16 cellular contexts compared by ENCODE assay signal in the genomic region with DNA sequence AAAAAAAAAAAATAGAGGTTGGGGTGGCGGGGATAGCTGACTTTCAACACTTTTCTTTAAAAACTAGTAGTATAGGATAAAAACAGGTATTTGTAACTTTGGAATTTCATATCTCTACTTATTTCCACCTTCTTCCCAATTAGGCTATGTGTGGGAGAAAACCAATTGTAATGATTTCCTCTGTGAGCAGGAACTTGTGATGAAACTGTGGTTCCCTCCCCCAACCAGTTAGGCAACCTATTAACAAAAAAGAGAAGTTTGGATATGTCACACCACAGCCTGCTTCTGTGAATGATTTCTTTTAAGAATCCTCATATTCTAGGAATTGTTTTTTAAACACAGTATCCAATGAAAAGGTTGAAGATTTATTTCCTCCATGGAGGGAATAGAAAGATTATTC. TPM values are rescaled to one million over a fixed set of nuclear protein-coding genes. Genes with fewer than 3 reads are reported as not detected.
DNase-seq lines count a peak whose midpoint lies in the region; ATAC-seq and TF ChIP-seq lines count a peak whose summit lies in the region.
"Had no signal": no experiment of that assay in that cellular context is flagged by ENCODE, and none has a peak within 500 bp of the region (broad histone marks: within the 10 kb centered on the region; RNA-seq: fewer than 3 reads in every experiment).

No MANE protein-coding gene starts in this region.

- H3K9me3 ChIP-seq in heart right ventricle = no peaks in the 10 kb centered on the region

- no peaks in the 10 kb centered on the region for H3K27me3 ChIP-seq in heart right ventricle

- no peaks in the 10 kb centered on the region for H3K27me3 Mint-ChIP-seq in activated T-helper 1 cell treated with anti-CD3 and anti-CD28 coated beads, Interleukin-12 subunit alpha, Interleukin-12 subunit beta, Interleukin-2, Interleukin-4 antibody, amounts not matched to agents 30 ng/mL and 10 ng/mL and 1 ng/mL, durations not matched to agents 14 hours and 24 hours and 36 hours (ENCODE audit: insufficient read depth)
- H3K27me3 Mint-ChIP-seq: stimulated activated naive CD8-positive, alpha-beta T cell treated with anti-CD3 and anti-CD28 coated beads, Interleukin-15, Interleukin-2, amounts not matched to agents 100 ng/mL and 50 ng/mL, for 24 hours had no signal

- no peak overlapping the region for H3K4me3 Mint-ChIP-seq in activated T-helper 1 cell treated with anti-CD3 and anti-CD28 coated beads, Interleukin-12 subunit alpha, Interleukin-12 subunit beta, Interleukin-2, Interleukin-4 antibody, amounts not matched to agents 30 ng/mL and 10 ng/mL and 1 ng/mL, durations not matched to agents 14 hours and 24 hours and 36 hours
- H3K4me3 Mint-ChIP-seq: stimulated activated naive CD8-positive, alpha-beta T cell treated with anti-CD3 and anti-CD28 coated beads, Interleukin-15, Interleukin-2, amounts not matched to agents 100 ng/mL and 50 ng/mL, for 24 hours had no signal

- peaks cover 9% of the 10 kb centered on the region for H3K36me3 Mint-ChIP-seq in activated T-helper 1 cell treated with anti-CD3 and anti-CD28 coated beads, Interleukin-12 subunit alpha, Interleukin-12 subunit beta, Interleukin-2, Interleukin-4 antibody, amounts not matched to agents 30 ng/mL and 10 ng/mL and 1 ng/mL, durations not matched to agents 14 hours and 24 hours and 36 hours (ENCODE audit: low read depth)

- H3K4me1 Mint-ChIP-seq in activated T-helper 1 cell treated with anti-CD3 and anti-CD28 coated beads, Interleukin-12 subunit alpha, Interleukin-12 subunit beta, Interleukin-2, Interleukin-4 antibody, amounts not matched to agents 30 ng/mL and 10 ng/mL and 1 ng/mL, durations not matched to agents 14 hours and 24 hours and 36 hours (ENCODE audit: low read depth) = peaks cover 28% of the 10 kb centered on the region

- H3K9me3 Mint-ChIP-seq in activated T-helper 1 cell treated with anti-CD3 and anti-CD28 coated beads, Interleukin-12 subunit alpha, Interleukin-12 subunit beta, Interleukin-2, Interleukin-4 antibody, amounts not matched to agents 30 ng/mL and 10 ng/mL and 1 ng/mL, durations not matched to agents 14 hours and 24 hours and 36 hours = no peaks in the 10 kb centered on the region
- H3K9me3 Mint-ChIP-seq: stimulated activated naive CD8-positive, alpha-beta T cell treated with anti-CD3 and anti-CD28 coated beads, Interleukin-15, Interleukin-2, amounts not matched to agents 100 ng/mL and 50 ng/mL, for 24 hours had no signal

- DNase-seq in heart right ventricle (no peak), Right ventricle myocardium inferior (ENCODE audit: missing footprints) (no peak), SIG-M5 treated with dmso at 0.1 percent for 504 hours (lab: John Stamatoyannopoulos, UW; ENCODE audit: unreplicated experiment) (peak; percentile 82), fibroblast of gingiva (ENCODE audit: low read depth) (peak; percentile 13), DMS79 (lab: John Stamatoyannopoulos, UW) (no peak), NCI-H2107 treated with DMSO at 0.1 percent for 48 hours (lab: John Stamatoyannopoulos, UW; ENCODE audit: unreplicated experiment) (no peak)
- no peak for DNase-seq in activated T-helper 1 cell treated with anti-CD3 and anti-CD28 coated beads, Interleukin-12 subunit alpha, Interleukin-12 subunit beta, Interleukin-2, Interleukin-4 antibody, amounts not matched to agents 30 ng/mL and 10 ng/mL and 1 ng/mL, durations not matched to agents 14 hours and 24 hours and 36 hours (ENCODE audit: low spot score)
- DNase-seq: activated CD4-positive, alpha-beta T cell treated with anti-CD3 and anti-CD28 coated beads, Interleukin-2, amount 50 U/mL, for 48 hours; DMS 273 treated with DMSO at 0.1 percent for 48 hours; NCI-H187 treated with DMSO at 0.1 percent for 48 hours; NCI-H526 treated with DMSO at 0.1 percent for 48 hours had no signal

- 85 to 93% methylated on average over 1 of the region's 1 CpG for WGBS in heart right ventricle, 2 donors

- H3K27ac ChIP-seq in heart right ventricle = peak overlapping the region in 6 of 10 donors; percentile 6 to 82 (median 18)
- H3K27ac ChIP-seq: RWPE1 had no signal

- ATAC-seq in heart right ventricle (peak in 3 of 8 donors; percentile 43 to 70 (median 57)), Right ventricle myocardium inferior (no peak), GM19035 (IDR thresholded peaks at IDR 0.05; ENCODE audit: unreplicated experiment) (no peak)

- no peak for TF ChIP-seq CTCF in heart right ventricle (IDR thresholded peaks at IDR 0.05)

- peaks cover 0 to 87% (median 13%) of the 10 kb centered on the region in 9 donors for H3K4me1 ChIP-seq in heart right ventricle

- H3K36me3 ChIP-seq in heart right ventricle = peaks cover 0 to 31% (median 0%) of the 10 kb centered on the region in 9 donors

- peak overlapping the region in 3 of 10 donors; percentile 3 to 52 (median 5) for H3K4me3 ChIP-seq in heart right ventricle
- H3K4me3 ChIP-seq: smooth muscle cell had no signal

- intact Hi-C loops in heart right ventricle (cut with DNase I) (loop anchor here in 1 of 10 donors (10.0 kb wide), 1 partner anchor 54 kb away; no protein-coding TSS in a partner anchor), Right ventricle myocardium inferior (cut with DNase I) (no loop called here)
- intact Hi-C loops in activated T-helper 1 cell treated with anti-CD3 and anti-CD28 coated beads, Interleukin-12 subunit alpha, Interleukin-12 subunit beta, Interleukin-2, Interleukin-4 antibody, amounts not matched to agents 30 ng/mL and 10 ng/mL and 1 ng/mL, durations not matched to agents 14 hours and 24 hours and 36 hours (cut with micrococcal nuclease) = no loop called here

- no peak overlapping the region for H3K27ac Mint-ChIP-seq in activated T-helper 1 cell treated with anti-CD3 and anti-CD28 coated beads, Interleukin-12 subunit alpha, Interleukin-12 subunit beta, Interleukin-2, Interleukin-4 antibody, amounts not matched to agents 30 ng/mL and 10 ng/mL and 1 ng/mL, durations not matched to agents 14 hours and 24 hours and 36 hours
- H3K27ac Mint-ChIP-seq: stimulated activated naive CD8-positive, alpha-beta T cell treated with anti-CD3 and anti-CD28 coated beads, Interleukin-15, Interleukin-2, amounts not matched to agents 100 ng/mL and 50 ng/mL, for 24 hours had no signal

RNA-seq across cellular contexts. Expression of gene IGSF6, which starts 1.9 kb away (rescaled TPM):
- total RNA-seq in heart right ventricle (10 to 100 TPM in 1 of 10 donors, 1 to 10 TPM in 6, under 1 TPM in 3; 0.78 to 14.5 (median 1.8) TPM), Right ventricle myocardium inferior (3.0 TPM)
- 1 to 10 TPM in 1 of 2 donors, under 1 TPM in 1; 0.55 to 1.7 TPM for polyA plus RNA-seq in heart right ventricle
- not detected in 2 replicates for total RNA-seq in activated T-helper 1 cell treated with anti-CD3 and anti-CD28 coated beads, Interleukin-12 subunit alpha, Interleukin-12 subunit beta, Interleukin-2, Interleukin-4 antibody, amounts not matched to agents 30 ng/mL and 10 ng/mL and 1 ng/mL, durations not matched to agents 14 hours and 24 hours and 36 hours
- total RNA-seq: astrocyte, smooth muscle cell had no signal

RNA-seq across cellular contexts. Expression of gene OTOA, which starts 13.3 kb away (rescaled TPM):
- total RNA-seq in heart right ventricle (under 1 TPM in 5 of 10 donors, not detected in 5; 0.06 to 0.21 (median 0.07) TPM), Right ventricle myocardium inferior (not detected)
- under 1 TPM in 1 of 2 donors, not detected in 1; 0.07 TPM for polyA plus RNA-seq in heart right ventricle
- total RNA-seq in activated T-helper 1 cell treated with anti-CD3 and anti-CD28 coated beads, Interleukin-12 subunit alpha, Interleukin-12 subunit beta, Interleukin-2, Interleukin-4 antibody, amounts not matched to agents 30 ng/mL and 10 ng/mL and 1 ng/mL, durations not matched to agents 14 hours and 24 hours and 36 hours = 0.10 TPM in 1 of 2 replicates, not detected in the other
- total RNA-seq: smooth muscle cell had no signal
- polyA plus RNA-seq: smooth muscle cell had no signal

RNA-seq across cellular contexts. Expression of gene METTL9, which starts 51.1 kb away (rescaled TPM):
- 10 to 100 TPM; 48.3 to 66.0 (median 52.4) TPM for total RNA-seq in heart right ventricle
- 10 to 100 TPM; 11.9 to 35.7 TPM for polyA plus RNA-seq in heart right ventricle
- total RNA-seq in Right ventricle myocardium inferior = 43.7 TPM
- total RNA-seq in activated T-helper 1 cell treated with anti-CD3 and anti-CD28 coated beads, Interleukin-12 subunit alpha, Interleukin-12 subunit beta, Interleukin-2, Interleukin-4 antibody, amounts not matched to agents 30 ng/mL and 10 ng/mL and 1 ng/mL, durations not matched to agents 14 hours and 24 hours and 36 hours = 58.8 and 64.9 TPM in 2 replicates

Comparison
In these comparisons a context has a peak if more than half of its experiments do, and no peak if none do; other contexts are left out.
1. DNase-seq: peak in SIG-M5 treated with dmso at 0.1 percent for 504 hours (single experiment) and fibroblast of gingiva (single experiment); none in heart right ventricle (0 of 2), Right ventricle myocardium inferior (single experiment), DMS79 (single experiment), NCI-H2107 treated with DMSO at 0.1 percent for 48 hours (single experiment) and activated T-helper 1 cell treated with anti-CD3 and anti-CD28 coated beads, Interleukin-12 subunit alpha, Interleukin-12 subunit beta, Interleukin-2, Interleukin-4 antibody, amounts not matched to agents 30 ng/mL and 10 ng/mL and 1 ng/mL, durations not matched to agents 14 hours and 24 hours and 36 hours (single experiment).